Comparison of ENCODE assay signal across 8 cellular contexts in genomic region chr13:48731957-48732569, GRCh38.
DNase-seq lines count a peak whose midpoint lies in the region; ATAC-seq and TF ChIP-seq lines count a peak whose summit lies in the region.

No MANE protein-coding gene starts in this region.

- H3K27me3 Mint-ChIP-seq in activated CD4-positive, alpha-beta memory T cell treated with anti-CD3 and anti-CD28 coated beads for 36 hours = no peaks in the 10 kb centered on the region
- peaks cover 6% of the 10 kb centered on the region for H3K27me3 Mint-ChIP-seq in endothelial cell (ENCODE audit: unreplicated experiment)

- CTCF ChIA-PET in activated CD4-positive, alpha-beta memory T cell treated with anti-CD3 and anti-CD28 coated beads for 36 hours (lab: Charles Lee) = interaction anchor here (0.6 to 4.1 kb wide), 26 partner anchors 9 to 635 kb away, joined by 3 to 33 read pairs (median 4); no protein-coding TSS in a partner anchor

- POLR2A ChIA-PET in activated CD4-positive, alpha-beta memory T cell treated with anti-CD3 and anti-CD28 coated beads for 36 hours (lab: Charles Lee) = no interaction called here

- peak; percentile 4 to 28 for DNase-seq in NCI-H2081 (lab: John Stamatoyannopoulos, UW)
- DNase-seq in NCI-H2081 treated with DMSO at 0.1 percent for 48 hours (lab: John Stamatoyannopoulos, UW) = no peak
- DNase-seq in KBM-7 = peak; percentile 80
- DNase-seq in activated CD4-positive, alpha-beta memory T cell treated with anti-CD3 and anti-CD28 coated beads for 36 hours = peak; percentile 70
- peak; percentile 58 for DNase-seq in endothelial cell (ENCODE audit: low spot score)
- DNase-seq in omental fat pad (ENCODE audit: low spot score) = no peak
- peak; percentile 56 to 84 for DNase-seq in aorta

- H3K4me1 ChIP-seq in aorta (ENCODE audit: control insufficient read depth in 1 of 2, insufficient read depth in 2 of 2, low read length in 2 of 2) = no peaks in the 10 kb centered on the region

- H3K9me3 Mint-ChIP-seq in activated CD4-positive, alpha-beta memory T cell treated with anti-CD3 and anti-CD28 coated beads for 36 hours = no peaks in the 10 kb centered on the region
- H3K9me3 Mint-ChIP-seq in endothelial cell (ENCODE audit: unreplicated experiment) = no peaks in the 10 kb centered on the region

- H3K4me1 Mint-ChIP-seq in activated CD4-positive, alpha-beta memory T cell treated with anti-CD3 and anti-CD28 coated beads for 36 hours (ENCODE audit: low read depth) = peaks cover 18% of the 10 kb centered on the region
- peaks cover 3% of the 10 kb centered on the region for H3K4me1 Mint-ChIP-seq in endothelial cell (ENCODE audit: unreplicated experiment)

- in situ Hi-C loops in KBM-7 (cut with MboI; ENCODE audit: low pct_unique_long_range_greater_than_20kb, low sequenced_read_pairs) = no loop called here

- no peak overlapping the region for H3K27ac Mint-ChIP-seq in activated CD4-positive, alpha-beta memory T cell treated with anti-CD3 and anti-CD28 coated beads for 36 hours
- no peak overlapping the region for H3K27ac Mint-ChIP-seq in endothelial cell (ENCODE audit: unreplicated experiment)

- H3K4me3 ChIP-seq in aorta (ENCODE audit: low read length in 2 of 2) = no peak overlapping the region

- no peaks in the 10 kb centered on the region for H3K27me3 ChIP-seq in aorta (ENCODE audit: control insufficient read depth in 1 of 2, insufficient read depth in 2 of 2, low read length in 1 of 2)

- H3K9me3 ChIP-seq in aorta (ENCODE audit: control insufficient read depth, low read length) = no peaks in the 10 kb centered on the region

- intact Hi-C loops in activated CD4-positive, alpha-beta memory T cell treated with anti-CD3 and anti-CD28 coated beads for 36 hours (cut with micrococcal nuclease) = loop anchor here (1.0 to 5.0 kb wide), 4 partner anchors 37 to 500 kb away; partner anchors contain the start of genes CYSLTR2 and ITM2B
- intact Hi-C loops in aorta (cut with DNase I) = no loop called here

- no peaks in the 10 kb centered on the region for H3K36me3 ChIP-seq in aorta (ENCODE audit: control insufficient read depth in 1 of 2, insufficient read depth in 2 of 2, low read length in 1 of 2)

- H3K36me3 Mint-ChIP-seq in activated CD4-positive, alpha-beta memory T cell treated with anti-CD3 and anti-CD28 coated beads for 36 hours = no peaks in the 10 kb centered on the region
- no peaks in the 10 kb centered on the region for H3K36me3 Mint-ChIP-seq in endothelial cell (ENCODE audit: low read depth, unreplicated experiment)

- ATAC-seq in omental fat pad (ENCODE audit: low FRiP score) = peak; percentile 63
- peak; percentile 70 for ATAC-seq in aorta (ENCODE audit: low FRiP score)
- no peak for ATAC-seq in GM19328 (IDR thresholded peaks at IDR 0.05; ENCODE audit: unreplicated experiment)

- peak overlapping the region; percentile 50 for H3K4me3 Mint-ChIP-seq in activated CD4-positive, alpha-beta memory T cell treated with anti-CD3 and anti-CD28 coated beads for 36 hours
- H3K4me3 Mint-ChIP-seq in endothelial cell (ENCODE audit: unreplicated experiment) = no peak overlapping the region

- TF ChIP-seq CTCF in endothelial cell (IDR thresholded peaks at IDR 0.05; ENCODE audit: unreplicated experiment) = peak; percentile 75
- TF ChIP-seq CTCF in omental fat pad (IDR thresholded peaks at IDR 0.05) = no peak

- no peak overlapping the region for H3K27ac ChIP-seq in aorta (ENCODE audit: low read depth in 1 of 2, low read length in 2 of 2)

- WGBS in aorta, 2 donors = 60 to 63% methylated on average over 16 of the region's 16 CpGs

Comparison
In these comparisons a context has a peak if more than half of its experiments do, and no peak if none do; other contexts are left out.
1. DNase-seq: peak in NCI-H2081 (2 of 2), KBM-7 (single experiment), activated CD4-positive, alpha-beta memory T cell treated with anti-CD3 and anti-CD28 coated beads for 36 hours (single experiment), endothelial cell (single experiment) and aorta (2 of 2); none in NCI-H2081 treated with DMSO at 0.1 percent for 48 hours (single experiment) and omental fat pad (single experiment).